23 cellular contexts compared by ENCODE assay signal in genomic region chr6:143039548-143039947, GRCh38. TPM values are rescaled to one million over a fixed set of nuclear protein-coding genes. Genes with fewer than 3 reads are reported as not detected.
A peak's percentile ranks its signal among the peaks of the same experiment; 100 is the strongest.
DNase-seq lines count a peak whose midpoint lies in the region; ATAC-seq, FAIRE-seq and TF ChIP-seq lines count a peak whose summit lies in the region.
"Had no signal": no experiment of that assay in that cellular context is flagged by ENCODE, and none has a peak within 500 bp of the region (broad histone marks: within the 10 kb centered on the region; RNA-seq: fewer than 3 reads in every experiment).

No MANE protein-coding gene starts in this region.

- no peaks in the 10 kb centered on the region for H3K4me1 ChIP-seq in GM23248 (ENCODE audit: insufficient read depth)
- H3K4me1 ChIP-seq: right lobe of liver, vagina had no signal

- peaks cover 40% of the 10 kb centered on the region for H3K27me3 Mint-ChIP-seq in T-helper 17 cell

- no peaks in the 10 kb centered on the region for H3K36me3 ChIP-seq in GM23248 (ENCODE audit: low read depth)
- H3K36me3 ChIP-seq: BLaER1, ovary, right lobe of liver, vagina had no signal

- H4K20me1 ChIP-seq in GM23248 (ENCODE audit: insufficient read depth) = no peaks in the 10 kb centered on the region
- H4K20me1 ChIP-seq: BLaER1 had no signal

- no peaks in the 10 kb centered on the region for H3K9me3 ChIP-seq in GM23248 (ENCODE audit: low read depth)
- H3K9me3 ChIP-seq in T-helper 17 cell (ENCODE audit: control insufficient read depth, low read length, poor library complexity, severe bottlenecking) = no peaks in the 10 kb centered on the region
- H3K9me3 ChIP-seq: BLaER1, ovary, right lobe of liver, vagina had no signal

- no peak for TF ChIP-seq POLR2A in GM12891 (IDR thresholded peaks at IDR 0.05; ENCODE audit: low read depth, low read length)

- no peak overlapping the region for H3K4me2 ChIP-seq in GM23248 (ENCODE audit: unreplicated experiment)
- H3K4me2 ChIP-seq: BLaER1 had no signal

- peak overlapping the region; percentile 14 for H3K27ac Mint-ChIP-seq in T-helper 17 cell
- H3K27ac Mint-ChIP-seq: activated B cell treated with CpG ODN at 0.5 μM for 24 hours; naive thymus-derived CD8-positive, alpha-beta T cell had no signal

- FAIRE-seq in GM12891 (lab: Jason Lieb, UNC) = peak; percentile 70

- no peaks in the 10 kb centered on the region for H3K27me3 ChIP-seq in GM23248 (replicated peaks; ENCODE audit: insufficient read depth)
- H3K27me3 ChIP-seq: BLaER1, ovary, right lobe of liver, vagina had no signal

- peak; percentile 73 to 88 for ATAC-seq in activated CD4-positive, CD25-positive, alpha-beta regulatory T cell treated with anti-CD3 and anti-CD28 coated beads, Interleukin-2, amount 50 U/mL, for 24 hours
- ATAC-seq in T-helper 17 cell (no peak), HG03139 (IDR thresholded peaks at IDR 0.05; ENCODE audit: unreplicated experiment) (no peak), GM21529 (IDR thresholded peaks at IDR 0.05; ENCODE audit: unreplicated experiment) (no peak)
- ATAC-seq: right lobe of liver had no signal

- WGBS in GM23248 (ENCODE audit: low coverage in 1 of 2, low lambda C conversion rate in 2 of 2, missing lambda C conversion rate in 2 of 2), 2 experiments = 83 to 89% methylated on average over 4 of the region's 4 CpGs

- in situ Hi-C loops in GM23248 (cut with MboI) = no loop called here

- no peak overlapping the region for H3K9ac ChIP-seq in GM23248
- H3K9ac ChIP-seq: BLaER1 had no signal

- peaks cover 10% of the 10 kb centered on the region for H3K4me1 Mint-ChIP-seq in T-helper 17 cell

- H3K9me2 ChIP-seq in GM23248 (ENCODE audit: insufficient read depth) = no peaks in the 10 kb centered on the region; the same call in 1 of the 2 replicates

- no peak overlapping the region for H3K4me3 Mint-ChIP-seq in T-helper 17 cell
- H3K4me3 Mint-ChIP-seq: activated B cell treated with CpG ODN at 0.5 μM for 24 hours; naive thymus-derived CD8-positive, alpha-beta T cell had no signal

- no peak overlapping the region for H3K27ac ChIP-seq in GM23248
- H3K27ac ChIP-seq: BLaER1, ovary, right lobe of liver, vagina had no signal

- no peaks in the 10 kb centered on the region for H3K79me2 ChIP-seq in GM23248 (ENCODE audit: insufficient read depth)

- H3F3A ChIP-seq in GM23248 (ENCODE audit: insufficient read depth) = no peaks in the 10 kb centered on the region

- H3K36me3 Mint-ChIP-seq in T-helper 17 cell (ENCODE audit: low read depth) = peaks cover 11% of the 10 kb centered on the region
- H3K36me3 Mint-ChIP-seq: naive thymus-derived CD8-positive, alpha-beta T cell had no signal

- H3K4me3 ChIP-seq in GM23248 = no peak overlapping the region
- H3K4me3 ChIP-seq: BLaER1, ovary, right lobe of liver, vagina had no signal

- no peak for DNase-seq in activated CD4-positive, CD25-positive, alpha-beta regulatory T cell (lab: John Stamatoyannopoulos, UW)
- no peak for DNase-seq in GM12891 (ENCODE audit: insufficient read length, low spot score)
- DNase-seq in GM23248 = no peak
- DNase-seq in T-helper 17 cell = no peak
- no peak for DNase-seq in SW480 (ENCODE audit: low spot score)
- DNase-seq: 8988T, activated B cell treated with CpG ODN at 0.5 μM for 24 hours, activated gamma-delta T cell, anterior cingulate cortex, dermis blood vessel endothelial cell, head of caudate nucleus, Kasumi-1, NCI-H1048, NCI-H2081, NCI-H446 treated with DMSO at 0.1 percent for 48 hours, ovary, right lobe of liver had no signal

- peak overlapping the region; percentile 10; the same call in 1 of the 2 replicates for H2AFZ ChIP-seq in GM23248

TF ChIP-seq in GM12891, 5 proteins besides CTCF, POLR2A, EP300 and RAD21:
- TF ChIP-seq TAF1 (IDR thresholded peaks at IDR 0.05; ENCODE audit: low read depth, low read length) = no peak
- no peak for TF ChIP-seq POLR2AphosphoS5 (IDR thresholded peaks at IDR 0.05; ENCODE audit: low read depth, low read length)
- TF ChIP-seq SPI1 (IDR thresholded peaks at IDR 0.05; ENCODE audit: low read depth, low read length) = no peak
- no peak for TF ChIP-seq PAX5 (IDR thresholded peaks at IDR 0.05; ENCODE audit: insufficient read depth, low read length, severe bottlenecking)
- no peak for TF ChIP-seq POU2F2 (IDR thresholded peaks at IDR 0.05; ENCODE audit: low read depth, low read length)

RNA-seq across cellular contexts. Expression of gene AIG1, which starts 21.1 kb away (rescaled TPM):
- 25.1 TPM for polyA plus RNA-seq in GM12891 (2012; ENCODE audit: low read depth, missing spikeins)
- total RNA-seq in GM23248 (2014; rRNA removed; shearing (Covaris generic)) = 33.1 and 46.9 TPM in 2 replicates
- 44.7 and 50.4 TPM in 2 replicates for polyA plus RNA-seq in GM23248 (2016; fragmentation: Nextera tagmentation; extraction: Ambion mirVana)
- 10 to 100 TPM in 1 of 2 donors, 1 to 10 TPM in 1; 7.9 to 16.5 TPM for total RNA-seq in T-helper 17 cell

Comparison
In these comparisons a context has a peak if more than half of its experiments do, and no peak if none do; other contexts are left out.
1. ATAC-seq: peak in activated CD4-positive, CD25-positive, alpha-beta regulatory T cell treated with anti-CD3 and anti-CD28 coated beads, Interleukin-2, amount 50 U/mL, for 24 hours (2 of 2); none in T-helper 17 cell (single experiment), HG03139 (single experiment) and GM21529 (single experiment).